ENCODE assay signal across 1 cellular context in the genomic region with DNA sequence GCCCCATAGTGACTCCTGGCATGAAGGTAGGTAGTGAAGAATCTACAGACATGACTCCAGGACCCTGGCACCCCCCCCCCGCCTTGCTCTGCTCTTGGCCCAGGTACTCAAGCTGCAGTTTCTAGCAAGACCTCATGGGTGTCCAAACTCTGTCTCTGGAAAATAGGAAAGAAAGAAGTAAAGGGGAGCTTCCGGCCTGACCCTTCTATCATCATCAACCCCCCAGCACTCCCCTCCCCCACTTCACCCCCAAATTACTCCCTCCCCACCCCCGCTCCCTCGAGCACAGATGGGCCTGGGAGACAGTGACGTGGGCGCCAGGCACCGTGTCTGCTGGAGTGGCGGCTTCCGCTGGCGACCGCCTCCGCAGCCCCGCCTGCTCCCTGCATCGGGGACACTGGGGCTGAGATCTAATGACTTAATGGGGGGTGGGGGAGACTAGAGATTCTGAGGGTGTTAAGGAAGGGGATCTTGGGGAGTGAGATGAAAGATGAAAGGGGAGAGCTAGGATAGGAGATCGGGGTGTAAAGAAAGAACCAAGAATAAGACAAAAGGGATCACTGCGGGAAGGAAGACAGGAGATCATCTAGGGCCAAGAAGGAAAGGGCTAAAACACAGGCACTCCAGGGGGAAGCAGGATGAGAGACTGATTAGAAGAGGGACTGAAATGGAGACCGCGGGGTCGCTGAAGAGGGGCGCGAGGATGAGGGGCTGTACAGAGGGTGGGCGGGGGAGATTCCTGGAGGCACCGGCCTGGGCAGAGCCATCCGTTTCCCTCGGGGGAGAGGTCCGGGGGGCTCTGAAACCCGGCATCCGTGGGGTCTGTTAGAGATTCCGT.
TF ChIP-seq lines count a peak whose summit lies in the region.

No MANE protein-coding gene starts in this region.

TF ChIP-seq in GM12878, 131 proteins besides CTCF, POLR2A, EP300 and RAD21:
- TF ChIP-seq ZBTB40 (IDR thresholded peaks at IDR 0.05; ENCODE audit: borderline replicate concordance): no peak
- TF ChIP-seq SREBF2 (IDR thresholded peaks at IDR 0.05; ENCODE audit: low read length): no peak
- TF ChIP-seq NRF1 (conservative IDR thresholded peaks at IDR 0.05; ENCODE audit: low read depth, low read length): no peak
- no peak for TF ChIP-seq ZNF24 (IDR thresholded peaks at IDR 0.05)
- TF ChIP-seq MTA2 (IDR thresholded peaks at IDR 0.05; ENCODE audit: low read depth): no peak
- TF ChIP-seq, protein P1, sequence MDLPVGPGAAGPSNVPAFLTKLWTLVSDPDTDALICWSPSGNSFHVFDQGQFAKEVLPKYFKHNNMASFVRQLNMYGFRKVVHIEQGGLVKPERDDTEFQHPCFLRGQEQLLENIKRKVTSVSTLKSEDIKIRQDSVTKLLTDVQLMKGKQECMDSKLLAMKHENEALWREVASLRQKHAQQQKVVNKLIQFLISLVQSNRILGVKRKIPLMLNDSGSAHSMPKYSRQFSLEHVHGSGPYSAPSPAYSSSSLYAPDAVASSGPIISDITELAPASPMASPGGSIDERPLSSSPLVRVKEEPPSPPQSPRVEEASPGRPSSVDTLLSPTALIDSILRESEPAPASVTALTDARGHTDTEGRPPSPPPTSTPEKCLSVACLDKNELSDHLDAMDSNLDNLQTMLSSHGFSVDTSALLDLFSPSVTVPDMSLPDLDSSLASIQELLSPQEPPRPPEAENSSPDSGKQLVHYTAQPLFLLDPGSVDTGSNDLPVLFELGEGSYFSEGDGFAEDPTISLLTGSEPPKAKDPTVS (IDR thresholded peaks at IDR 0.05; ENCODE audit: low read depth, low read length): no peak
- no peak for TF ChIP-seq KLF5 (IDR thresholded peaks at IDR 0.05; ENCODE audit: partially characterized antibody)
- TF ChIP-seq, protein P2, sequence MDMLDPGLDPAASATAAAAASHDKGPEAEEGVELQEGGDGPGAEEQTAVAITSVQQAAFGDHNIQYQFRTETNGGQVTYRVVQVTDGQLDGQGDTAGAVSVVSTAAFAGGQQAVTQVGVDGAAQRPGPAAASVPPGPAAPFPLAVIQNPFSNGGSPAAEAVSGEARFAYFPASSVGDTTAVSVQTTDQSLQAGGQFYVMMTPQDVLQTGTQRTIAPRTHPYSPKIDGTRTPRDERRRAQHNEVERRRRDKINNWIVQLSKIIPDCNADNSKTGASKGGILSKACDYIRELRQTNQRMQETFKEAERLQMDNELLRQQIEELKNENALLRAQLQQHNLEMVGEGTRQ (IDR thresholded peaks at IDR 0.05; ENCODE audit: borderline replicate concordance, low read depth, low read length): no peak
- TF ChIP-seq NFIC (IDR thresholded peaks at IDR 0.05; ENCODE audit: low read depth, low read length): no peak
- TF ChIP-seq, protein P3, sequence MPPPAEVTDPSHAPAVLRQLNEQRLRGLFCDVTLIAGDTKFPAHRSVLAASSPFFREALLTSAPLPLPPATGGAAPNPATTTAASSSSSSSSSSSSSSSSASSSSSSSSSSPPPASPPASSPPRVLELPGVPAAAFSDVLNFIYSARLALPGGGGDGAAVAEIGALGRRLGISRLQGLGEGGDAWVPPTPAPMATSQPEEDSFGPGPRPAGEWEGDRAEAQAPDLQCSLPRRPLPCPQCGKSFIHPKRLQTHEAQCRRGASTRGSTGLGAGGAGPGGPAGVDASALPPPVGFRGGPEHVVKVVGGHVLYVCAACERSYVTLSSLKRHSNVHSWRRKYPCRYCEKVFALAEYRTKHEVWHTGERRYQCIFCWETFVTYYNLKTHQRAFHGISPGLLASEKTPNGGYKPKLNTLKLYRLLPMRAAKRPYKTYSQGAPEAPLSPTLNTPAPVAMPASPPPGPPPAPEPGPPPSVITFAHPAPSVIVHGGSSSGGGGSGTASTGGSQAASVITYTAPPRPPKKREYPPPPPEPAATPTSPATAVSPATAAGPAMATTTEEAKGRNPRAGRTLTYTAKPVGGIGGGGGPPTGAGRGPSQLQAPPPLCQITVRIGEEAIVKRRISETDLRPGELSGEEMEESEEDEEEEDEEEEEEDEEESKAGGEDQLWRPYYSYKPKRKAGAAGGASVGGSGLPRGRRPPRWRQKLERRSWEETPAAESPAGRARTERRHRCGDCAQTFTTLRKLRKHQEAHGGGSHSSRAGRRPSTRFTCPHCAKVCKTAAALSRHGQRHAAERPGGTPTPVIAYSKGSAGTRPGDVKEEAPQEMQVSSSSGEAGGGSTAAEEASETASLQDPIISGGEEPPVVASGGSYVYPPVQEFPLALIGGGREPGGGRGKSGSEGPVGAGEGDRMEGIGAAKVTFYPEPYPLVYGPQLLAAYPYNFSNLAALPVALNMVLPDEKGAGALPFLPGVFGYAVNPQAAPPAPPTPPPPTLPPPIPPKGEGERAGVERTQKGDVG (CRISPR knock-in tag; IDR thresholded peaks at IDR 0.05): no peak
- no peak for TF ChIP-seq NFYA (IDR thresholded peaks at IDR 0.05; ENCODE audit: borderline replicate concordance, low read depth, low read length)
- TF ChIP-seq ZNF384 (IDR thresholded peaks at IDR 0.05; ENCODE audit: borderline replicate concordance, low read depth, low read length): no peak
- TF ChIP-seq CEBPZ (IDR thresholded peaks at IDR 0.05; ENCODE audit: low read depth, low read length): no peak
- TF ChIP-seq TCF7 (IDR thresholded peaks at IDR 0.05; ENCODE audit: borderline replicate concordance): no peak
